ENCODE assay signal across 1 cellular context in genomic region chr13:47929156-47929555, GRCh38.
TF ChIP-seq lines count a peak whose summit lies in the region.

No MANE protein-coding gene starts in this region.

TF ChIP-seq in WTC11, 78 proteins besides CTCF, POLR2A, EP300 and RAD21 (continued from another document):
- TF ChIP-seq ZNF512 (CRISPR knock-in tag; IDR thresholded peaks at IDR 0.05; ENCODE audit: borderline replicate concordance): no peak
- no peak for TF ChIP-seq CBFB (CRISPR knock-in tag; IDR thresholded peaks at IDR 0.05; ENCODE audit: low read depth)
